ENCODE assay signal across 1 cellular context in genomic region chr12:53097564-53098353, GRCh38.
TF ChIP-seq lines count a peak whose summit lies in the region.

IGFBP6 (plus strand) TSS chr12:53097667; CDS start chr12:53097718, 51 bp downstream.

TF ChIP-seq in HEK293, 187 proteins besides CTCF, POLR2A, EP300 and RAD21 (continued from another document):
- TF ChIP-seq, protein P1, sequence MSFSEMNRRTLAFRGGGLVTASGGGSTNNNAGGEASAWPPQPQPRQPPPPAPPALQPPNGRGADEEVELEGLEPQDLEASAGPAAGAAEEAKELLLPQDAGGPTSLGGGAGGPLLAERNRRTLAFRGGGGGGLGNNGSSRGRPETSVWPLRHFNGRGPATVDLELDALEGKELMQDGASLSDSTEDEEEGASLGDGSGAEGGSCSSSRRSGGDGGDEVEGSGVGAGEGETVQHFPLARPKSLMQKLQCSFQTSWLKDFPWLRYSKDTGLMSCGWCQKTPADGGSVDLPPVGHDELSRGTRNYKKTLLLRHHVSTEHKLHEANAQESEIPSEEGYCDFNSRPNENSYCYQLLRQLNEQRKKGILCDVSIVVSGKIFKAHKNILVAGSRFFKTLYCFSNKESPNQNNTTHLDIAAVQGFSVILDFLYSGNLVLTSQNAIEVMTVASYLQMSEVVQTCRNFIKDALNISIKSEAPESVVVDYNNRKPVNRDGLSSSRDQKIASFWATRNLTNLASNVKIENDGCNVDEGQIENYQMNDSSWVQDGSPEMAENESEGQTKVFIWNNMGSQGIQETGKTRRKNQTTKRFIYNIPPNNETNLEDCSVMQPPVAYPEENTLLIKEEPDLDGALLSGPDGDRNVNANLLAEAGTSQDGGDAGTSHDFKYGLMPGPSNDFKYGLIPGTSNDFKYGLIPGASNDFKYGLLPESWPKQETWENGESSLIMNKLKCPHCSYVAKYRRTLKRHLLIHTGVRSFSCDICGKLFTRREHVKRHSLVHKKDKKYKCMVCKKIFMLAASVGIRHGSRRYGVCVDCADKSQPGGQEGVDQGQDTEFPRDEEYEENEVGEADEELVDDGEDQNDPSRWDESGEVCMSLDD (tag by site-specific recombination; IDR thresholded peaks at IDR 0.05): peak; percentile 98
- TF ChIP-seq REPIN1 (tag by site-specific recombination; IDR thresholded peaks at IDR 0.05; ENCODE audit: low read depth): no peak; the same call in 1 of the 2 replicates
- peak; percentile 71; the same call in 1 of the 2 replicates for TF ChIP-seq ZEB2 (tag by site-specific recombination; IDR thresholded peaks at IDR 0.05)
- peak; percentile 44; the same call in 1 of the 2 replicates for TF ChIP-seq ZBTB20 (tag by site-specific recombination; IDR thresholded peaks at IDR 0.05)
- peak; percentile 63; the same call in 1 of the 2 replicates for TF ChIP-seq ZNF692 (tag by site-specific recombination; IDR thresholded peaks at IDR 0.05)
- peak; percentile 97 for TF ChIP-seq GLIS1 (tag by site-specific recombination; IDR thresholded peaks at IDR 0.05)
- peak; percentile 29; the same call in 1 of the 2 replicates for TF ChIP-seq ZNF629 (tag by site-specific recombination; IDR thresholded peaks at IDR 0.05)
- 0 out of 2 replicates have a peak, but pooled peaks have one; percentile 12 for TF ChIP-seq INSM2 (tag by site-specific recombination; IDR thresholded peaks at IDR 0.05)
- peak; percentile 45; the same call in 1 of the 2 replicates for TF ChIP-seq FEZF1 (tag by site-specific recombination; IDR thresholded peaks at IDR 0.05)
- no peak for TF ChIP-seq ZNF521 (tag by site-specific recombination; IDR thresholded peaks at IDR 0.05)
- no peak for TF ChIP-seq ZSCAN23 (tag by site-specific recombination; IDR thresholded peaks at IDR 0.05)
- no peak for TF ChIP-seq ZNF544 (tag by site-specific recombination; IDR thresholded peaks at IDR 0.05)
- no peak for TF ChIP-seq ZNF19 (tag by site-specific recombination; IDR thresholded peaks at IDR 0.05; ENCODE audit: low read depth)
TF ChIP-seq in HEK293: peak in this region for 57.
